ENCODE assay signal across 8 cellular contexts in the genomic region with DNA sequence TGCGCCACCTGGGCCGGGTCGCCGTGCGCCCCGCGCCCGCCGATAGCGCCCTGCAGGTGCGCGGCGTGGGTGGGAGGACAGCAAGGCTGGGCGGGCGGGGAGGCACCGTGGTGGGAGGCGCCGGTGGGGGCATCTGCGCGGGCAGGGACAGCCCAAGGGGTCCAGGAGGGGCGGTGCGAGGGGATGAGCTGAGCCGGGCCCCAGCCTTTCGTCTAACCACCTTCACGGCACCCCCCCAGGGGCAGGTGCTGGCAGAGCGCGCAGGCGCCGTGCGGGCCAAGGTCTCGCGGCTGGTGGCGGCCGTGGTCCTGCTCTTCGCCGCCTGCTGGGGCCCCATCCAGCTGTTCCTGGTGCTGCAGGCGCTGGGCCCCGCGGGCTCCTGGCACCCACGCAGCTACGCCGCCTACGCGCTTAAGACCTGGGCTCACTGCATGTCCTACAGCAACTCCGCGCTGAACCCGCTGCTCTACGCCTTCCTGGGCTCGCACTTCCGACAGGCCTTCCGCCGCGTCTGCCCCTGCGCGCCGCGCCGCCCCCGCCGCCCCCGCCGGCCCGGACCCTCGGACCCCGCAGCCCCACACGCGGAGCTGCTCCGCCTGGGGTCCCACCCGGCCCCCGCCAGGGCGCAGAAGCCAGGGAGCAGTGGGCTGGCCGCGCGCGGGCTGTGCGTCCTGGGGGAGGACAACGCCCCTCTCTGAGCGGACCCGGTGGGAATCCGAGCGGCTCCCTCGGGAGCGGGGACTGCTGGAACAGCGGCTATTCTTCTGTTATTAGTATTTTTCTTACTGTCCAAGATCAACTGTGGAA. TPM values are rescaled to one million over a fixed set of nuclear protein-coding genes. Genes with fewer than 3 reads are reported as not detected.
DNase-seq lines count a peak whose midpoint lies in the region; ATAC-seq and TF ChIP-seq lines count a peak whose summit lies in the region.

No MANE protein-coding gene starts in this region.

- no peak overlapping the region for H3K27ac ChIP-seq in H9 (ENCODE audit: insufficient read length, low read depth, low read length)

- H4K20me1 ChIP-seq in H9 (ENCODE audit: control insufficient read depth, insufficient read depth, insufficient read length), result no peaks in the 10 kb centered on the region

- H2BK20ac ChIP-seq in H9 (ENCODE audit: low read depth, low read length, poor library complexity, severe bottlenecking), result no peak overlapping the region

- H3K9me3 ChIP-seq in H9 (ENCODE audit: control insufficient read depth, low read depth, low read length), result no peaks in the 10 kb centered on the region

- no peak overlapping the region for H3K56ac ChIP-seq in H9 (ENCODE audit: insufficient read length, low read depth, low read length)

- H4K91ac ChIP-seq in H9 (ENCODE audit: insufficient read length, low read depth, low read length), result no peak overlapping the region

- no peak overlapping the region for H2BK15ac ChIP-seq in H9 (ENCODE audit: low read depth, low read length)

- CTCF ChIA-PET in AG04449 (lab: Yijun Ruan, JAX), result interaction anchor here (0.6 to 8.9 kb wide), 7 partner anchors 11 to 183 kb away, joined by 3 to 259 read pairs (median 7); a partner anchor contains a TSS

- H4K5ac ChIP-seq in H9 (ENCODE audit: insufficient read length, low read depth, low read length), result no peak overlapping the region

- no peaks in the 10 kb centered on the region for H3K4me1 ChIP-seq in H9 (ENCODE audit: insufficient read depth, low read length)

- no peak overlapping the region for H3K18ac ChIP-seq in H9 (ENCODE audit: insufficient read length, low read depth, low read length)

- H4K8ac ChIP-seq in H9 (replicated peaks; ENCODE audit: insufficient read length, low read depth, low read length), result no peak overlapping the region

- peaks cover 0 to 2% (median 0%) of the 10 kb centered on the region in 3 experiments; a peak in 1 of 7 replicates for H3K36me3 Mint-ChIP-seq in H9 (ENCODE audit: insufficient read depth in 1 of 3, low read depth in 3 of 3)
- H3K36me3 Mint-ChIP-seq in natural killer cell treated with Interleukin-12 subunit alpha and Interleukin-12 subunit beta and Interleukin-15 and Interleukin-18, amount 100 ng/mL, for 72 hours, result no peaks in the 10 kb centered on the region

- no peak for TF ChIP-seq CTCF in AG04449 (IDR thresholded peaks at IDR 0.05; ENCODE audit: insufficient read depth, low read length, missing control alignments)
- TF ChIP-seq CTCF in H9 (conservative IDR thresholded peaks at IDR 0.05), result no peak

- H2BK12ac ChIP-seq in H9 (ENCODE audit: insufficient read length, low read depth, low read length), result no peak overlapping the region

- no peak for DNase-seq in AG04449 (ENCODE audit: low read depth, low spot score)
- no peak for DNase-seq in H9
- DNase-seq in SW480 (ENCODE audit: low spot score), result peak; percentile 70
- DNase-seq in amniotic epithelial cell (ENCODE audit: low read depth), result peak; percentile 30
- DNase-seq in natural killer cell treated with Interleukin-12 subunit alpha and Interleukin-12 subunit beta and Interleukin-15 and Interleukin-18, amount 100 ng/mL, for 72 hours (ENCODE audit: low spot score), result peak; percentile 70
- DNase-seq in NCI-H2196 (lab: John Stamatoyannopoulos, UW; ENCODE audit: unreplicated experiment), result no peak

- ATAC-seq in natural killer cell treated with Interleukin-12 subunit alpha and Interleukin-12 subunit beta and Interleukin-15 and Interleukin-18, amount 100 ng/mL, for 72 hours, result peak; percentile 41 to 56
- ATAC-seq in HG02938 (IDR thresholded peaks at IDR 0.05; ENCODE audit: unreplicated experiment) (no peak), GM21381 (IDR thresholded peaks at IDR 0.05; ENCODE audit: unreplicated experiment) (no peak)

- no peak overlapping the region for H2BK5ac ChIP-seq in H9 (ENCODE audit: insufficient read length, low read length)

- peaks cover 17% of the 10 kb centered on the region for H3K23me2 ChIP-seq in H9 (ENCODE audit: insufficient read length, low read depth, low read length, poor library complexity, severe bottlenecking)

- no peak overlapping the region for H3K9ac ChIP-seq in H9 (ENCODE audit: extremely low read depth, insufficient read length, low read length)

- no peak overlapping the region for H2AFZ ChIP-seq in H9 (ENCODE audit: low read length)

- no CpG with 5 or more reads among the region's 84 CpGs for WGBS in H9 (ENCODE audit: extremely low coverage, insufficient read length, low lambda C conversion rate)

- peaks cover 64% of the 10 kb centered on the region for H3K27me3 Mint-ChIP-seq in H9 (ENCODE audit: low read depth)
- H3K27me3 Mint-ChIP-seq in natural killer cell treated with Interleukin-12 subunit alpha and Interleukin-12 subunit beta and Interleukin-15 and Interleukin-18, amount 100 ng/mL, for 72 hours, result no peaks in the 10 kb centered on the region

- no peaks in the 10 kb centered on the region for H3K79me1 ChIP-seq in H9 (ENCODE audit: insufficient read depth, low read depth, low read length, poor library complexity, severe bottlenecking)

- H3K9me3 Mint-ChIP-seq in H9, result peaks cover 0 to 3% of the 10 kb centered on the region in 2 experiments; a peak in 2 of 5 replicates
- H3K9me3 Mint-ChIP-seq in natural killer cell treated with Interleukin-12 subunit alpha and Interleukin-12 subunit beta and Interleukin-15 and Interleukin-18, amount 100 ng/mL, for 72 hours, result no peaks in the 10 kb centered on the region

- no peak overlapping the region for H3K14ac ChIP-seq in H9 (ENCODE audit: insufficient read depth, low read length)

- POLR2A ChIA-PET in AG04449 (lab: Yijun Ruan, JAX), result no interaction called here

- no peak overlapping the region for H2BK120ac ChIP-seq in H9 (ENCODE audit: low read depth, low read length, poor library complexity, severe bottlenecking)

- no peak overlapping the region for H2AK5ac ChIP-seq in H9 (ENCODE audit: insufficient read length, low read length)

- H3K4ac ChIP-seq in H9 (ENCODE audit: low read depth, low read length), result no peak overlapping the region

- H3K4me1 Mint-ChIP-seq in H9, result peaks cover 5 to 8% of the 10 kb centered on the region in 2 experiments; a peak in 3 of 4 replicates
- peaks cover 9 to 10% of the 10 kb centered on the region in 2 donors for H3K4me1 Mint-ChIP-seq in natural killer cell treated with Interleukin-12 subunit alpha and Interleukin-12 subunit beta and Interleukin-15 and Interleukin-18, amount 100 ng/mL, for 72 hours (ENCODE audit: low read depth in 2 of 2)

- H3T11ph ChIP-seq in H9 (ENCODE audit: low read length), result no peak overlapping the region

- H3K27ac Mint-ChIP-seq in H9, result no peak overlapping the region
- H3K27ac Mint-ChIP-seq in natural killer cell treated with Interleukin-12 subunit alpha and Interleukin-12 subunit beta and Interleukin-15 and Interleukin-18, amount 100 ng/mL, for 72 hours, result peak overlapping the region in 1 of 2 donors; percentile 37

- H3K4me3 Mint-ChIP-seq in H9, result peak overlapping the region; percentile 9 to 69; a peak in 4 of 5 replicates
- peak overlapping the region; percentile 80 for H3K4me3 Mint-ChIP-seq in natural killer cell treated with Interleukin-12 subunit alpha and Interleukin-12 subunit beta and Interleukin-15 and Interleukin-18, amount 100 ng/mL, for 72 hours

- peak overlapping the region; percentile 8; the same call in 1 of the 2 replicates for H3K4me3 ChIP-seq in AG04449 (ENCODE audit: low read depth, low read length)

- H3K23ac ChIP-seq in H9 (ENCODE audit: insufficient read length, low read depth, low read length), result no peak overlapping the region

- no peaks in the 10 kb centered on the region for H3K79me2 ChIP-seq in H9 (ENCODE audit: insufficient read depth, low read length)

- peaks cover 19% of the 10 kb centered on the region; the same call in 1 of the 2 replicates for H3K27me3 ChIP-seq in H9 (ENCODE audit: insufficient read depth, low read length)

- peak overlapping the region; percentile 23 for H3K4me2 ChIP-seq in H9 (ENCODE audit: insufficient read depth, insufficient read length, low read length)

RNA-seq across cellular contexts. Expression of a gene that starts 3.1 kb away (rescaled TPM):
- total RNA-seq in H9 (2021), result 3.3 and 5.9 TPM in 2 replicates
- total RNA-seq in natural killer cell treated with Interleukin-12 subunit alpha and Interleukin-12 subunit beta and Interleukin-15 and Interleukin-18, amount 100 ng/mL, for 72 hours, result 1 to 10 TPM in 1 of 2 donors, not detected in 1; 1.1 TPM

RNA-seq across cellular contexts. Expression of a gene that starts 5.6 kb away (rescaled TPM):
- 98.3 and 104 TPM in 2 replicates for total RNA-seq in H9 (2021)
- total RNA-seq in natural killer cell treated with Interleukin-12 subunit alpha and Interleukin-12 subunit beta and Interleukin-15 and Interleukin-18, amount 100 ng/mL, for 72 hours, result 10 to 100 TPM; 42.8 to 46.1 TPM

RNA-seq across cellular contexts. Expression of a gene that starts 7.2 kb away (rescaled TPM):
- 66.2 and 66.4 TPM in 2 replicates for total RNA-seq in H9 (2021)
- total RNA-seq in natural killer cell treated with Interleukin-12 subunit alpha and Interleukin-12 subunit beta and Interleukin-15 and Interleukin-18, amount 100 ng/mL, for 72 hours, result 10 to 100 TPM; 48.4 to 68.3 TPM

RNA-seq across cellular contexts. Expression of a gene that starts 27.0 kb away (rescaled TPM):
- not detected in 2 replicates for total RNA-seq in H9 (2021)
- total RNA-seq in natural killer cell treated with Interleukin-12 subunit alpha and Interleukin-12 subunit beta and Interleukin-15 and Interleukin-18, amount 100 ng/mL, for 72 hours, result not detected

RNA-seq across cellular contexts. Expression of a gene that starts 27.3 kb away (rescaled TPM):
- total RNA-seq in H9 (2021), result 83.1 and 84.1 TPM in 2 replicates
- 10 to 100 TPM; 46.4 to 79.6 TPM for total RNA-seq in natural killer cell treated with Interleukin-12 subunit alpha and Interleukin-12 subunit beta and Interleukin-15 and Interleukin-18, amount 100 ng/mL, for 72 hours

Comparison
In these comparisons a context has a peak if more than half of its experiments do, and no peak if none do; other contexts are left out.
1. DNase-seq: peak in SW480 (single experiment), amniotic epithelial cell (single experiment) and natural killer cell treated with Interleukin-12 subunit alpha and Interleukin-12 subunit beta and Interleukin-15 and Interleukin-18, amount 100 ng/mL, for 72 hours (single experiment); none in AG04449 (single experiment), H9 (single experiment) and NCI-H2196 (single experiment).
2. ATAC-seq: peak in natural killer cell treated with Interleukin-12 subunit alpha and Interleukin-12 subunit beta and Interleukin-15 and Interleukin-18, amount 100 ng/mL, for 72 hours (2 of 2); none in HG02938 (single experiment) and GM21381 (single experiment).